Comparison of ENCODE assay signal across 2 cellular contexts in genomic region chr19:55344444-55344843, GRCh38.
TF ChIP-seq lines count a peak whose summit lies in the region.

No MANE protein-coding gene starts in this region.

TF ChIP-seq in A549, 52 proteins besides CTCF, POLR2A, EP300 and RAD21:
- TF ChIP-seq E2F6 (IDR thresholded peaks at IDR 0.05; ENCODE audit: borderline replicate concordance, low read depth) = no peak
- TF ChIP-seq HMGXB4 (CRISPR knock-in tag; IDR thresholded peaks at IDR 0.05; ENCODE audit: borderline replicate concordance) = no peak
- TF ChIP-seq REST (IDR thresholded peaks at IDR 0.05) = no peak
- no peak for TF ChIP-seq MAFK (IDR thresholded peaks at IDR 0.05; ENCODE audit: partially characterized antibody)
- no peak for TF ChIP-seq ZC3H11A (IDR thresholded peaks at IDR 0.05)
- no peak for TF ChIP-seq RARB (CRISPR knock-in tag; IDR thresholded peaks at IDR 0.05)
- TF ChIP-seq PHF8 (IDR thresholded peaks at IDR 0.05; ENCODE audit: borderline replicate concordance, low read depth) = no peak
- TF ChIP-seq JUN (IDR thresholded peaks at IDR 0.05) = no peak
- TF ChIP-seq FOSL2 (IDR thresholded peaks at IDR 0.05) = no peak
- TF ChIP-seq FOSL2 (CRISPR knock-in tag; IDR thresholded peaks at IDR 0.05) = no peak
- no peak for TF ChIP-seq EHMT2 (IDR thresholded peaks at IDR 0.05; ENCODE audit: low read depth)
- TF ChIP-seq KDM1A (IDR thresholded peaks at IDR 0.05; ENCODE audit: low read depth) = no peak
- TF ChIP-seq HOXA7 (CRISPR knock-in tag; IDR thresholded peaks at IDR 0.05) = no peak
- TF ChIP-seq ELK1 (IDR thresholded peaks at IDR 0.05; ENCODE audit: low read depth, low read length) = no peak
- TF ChIP-seq ZNF302 (CRISPR knock-in tag; IDR thresholded peaks at IDR 0.05) = no peak
- no peak for TF ChIP-seq PBX3 (IDR thresholded peaks at IDR 0.05)
- TF ChIP-seq CHD4 (IDR thresholded peaks at IDR 0.05; ENCODE audit: borderline replicate concordance) = no peak

TF ChIP-seq in IMR-90, 13 proteins besides CTCF, POLR2A, EP300 and RAD21:
- no peak for TF ChIP-seq FOS (IDR thresholded peaks at IDR 0.05; ENCODE audit: low read depth, low read length)
- TF ChIP-seq MAZ (IDR thresholded peaks at IDR 0.05; ENCODE audit: borderline replicate concordance, low read depth, low read length) = no peak
